In genomic region chr2:207141381-207141780, GRCh38 we compare ENCODE assay signal across 14 cellular contexts. TPM values are rescaled to one million over a fixed set of nuclear protein-coding genes. Genes with fewer than 3 reads are reported as not detected.
A peak's percentile ranks its signal among the peaks of the same experiment; 100 is the strongest.
DNase-seq lines count a peak whose midpoint lies in the region; ATAC-seq and TF ChIP-seq lines count a peak whose summit lies in the region.
"Had no signal": no experiment of that assay in that cellular context is flagged by ENCODE, and none has a peak within 500 bp of the region (broad histone marks: within the 10 kb centered on the region; RNA-seq: fewer than 3 reads in every experiment).

No MANE protein-coding gene starts in this region.

- no peaks in the 10 kb centered on the region for H3K9me3 ChIP-seq in heart right ventricle
- H3K9me3 ChIP-seq in muscle layer of duodenum (ENCODE audit: control insufficient read depth in 1 of 2, low read length in 2 of 2) = no peaks in the 10 kb centered on the region
- H3K9me3 ChIP-seq in uterus = no peaks in the 10 kb centered on the region

- ATAC-seq in heart right ventricle = no peak
- no peak for ATAC-seq in Right ventricle myocardium inferior
- no peak for ATAC-seq in activated CD8-positive, alpha-beta T cell treated with anti-CD3 and anti-CD28 coated beads, Interleukin-2, amount 10 ng/mL, durations not matched to agents 7 days and 5 days

- no peaks in the 10 kb centered on the region for H3K9me3 Mint-ChIP-seq in activated CD8-positive, alpha-beta T cell treated with anti-CD3 and anti-CD28 coated beads, Interleukin-2, amount 10 ng/mL, durations not matched to agents 7 days and 5 days (ENCODE audit: insufficient read depth)

- H3K4me3 Mint-ChIP-seq in activated CD8-positive, alpha-beta T cell treated with anti-CD3 and anti-CD28 coated beads, Interleukin-2, amount 10 ng/mL, durations not matched to agents 7 days and 5 days = no peak overlapping the region

- H3K4me1 Mint-ChIP-seq in activated CD8-positive, alpha-beta T cell treated with anti-CD3 and anti-CD28 coated beads, Interleukin-2, amount 10 ng/mL, durations not matched to agents 7 days and 5 days (ENCODE audit: low read depth) = peaks cover 55% of the 10 kb centered on the region

- CTCF ChIA-PET in activated CD8-positive, alpha-beta T cell treated with anti-CD3 and anti-CD28 coated beads, Interleukin-2, amount 10 ng/mL, durations not matched to agents 7 days and 5 days (lab: Charles Lee) = interaction anchor here (1.0 to 4.1 kb wide), 9 partner anchors 9 to 341 kb away, joined by 3 to 71 read pairs (median 9); partner anchors contain the start of gene KLF7

- H3K27ac ChIP-seq in heart right ventricle (peak overlapping the region; percentile 69 to 94 (median 88)), muscle layer of duodenum (ENCODE audit: low read length) (peak overlapping the region; percentile 91), uterus (peak overlapping the region; percentile 88 to 100)
- H3K27ac ChIP-seq: C4-2B had no signal

- TF ChIP-seq POLR2A in uterus (IDR thresholded peaks at IDR 0.05) = no peak

- WGBS in heart right ventricle, 2 donors = 42 to 53% methylated on average over 2 of the region's 2 CpGs

- intact Hi-C loops in heart right ventricle (cut with DNase I) (loop anchor here in 3 of 10 donors (5.0 to 10.0 kb wide), 3 partner anchors 44 to 57 kb away; no protein-coding TSS in a partner anchor), Right ventricle myocardium inferior (cut with DNase I) (no loop called here), uterus (cut with DNase I; ENCODE audit: low total_unique reads) (no loop called here), posterior vena cava (cut with DNase I) (no loop called here)

- no peaks in the 10 kb centered on the region for H3K27me3 ChIP-seq in heart right ventricle
- no peaks in the 10 kb centered on the region for H3K27me3 ChIP-seq in muscle layer of duodenum (ENCODE audit: low read depth, low read length)
- H3K27me3 ChIP-seq in uterus = no peaks in the 10 kb centered on the region

- DNase-seq in heart right ventricle = no peak
- no peak for DNase-seq in Right ventricle myocardium inferior (ENCODE audit: missing footprints)
- no peak for DNase-seq in activated CD8-positive, alpha-beta T cell treated with anti-CD3 and anti-CD28 coated beads, Interleukin-2, amount 10 ng/mL, durations not matched to agents 7 days and 5 days
- no peak for DNase-seq in uterus
- no peak for DNase-seq in AG08396 (ENCODE audit: low spot score)
- DNase-seq in posterior vena cava (ENCODE audit: low spot score) = no peak
- DNase-seq in NCI-H2196 treated with DMSO at 0.1 percent for 48 hours (lab: John Stamatoyannopoulos, UW; ENCODE audit: unreplicated experiment) = no peak
- DNase-seq: activated T-cell treated with anti-CD3 and anti-CD28 coated beads for 4 hours; head of caudate nucleus; NCI-H226; stimulated activated CD4-positive, alpha-beta T cell treated with anti-CD3 and anti-CD28 coated beads, Interleukin-4, amount 100 ng/mL, for 24 hours; SW 1271 had no signal

- H3K27ac Mint-ChIP-seq in activated CD8-positive, alpha-beta T cell treated with anti-CD3 and anti-CD28 coated beads, Interleukin-2, amount 10 ng/mL, durations not matched to agents 7 days and 5 days = peak overlapping the region; percentile 63

- H3K4me1 ChIP-seq in heart right ventricle = peaks cover 30 to 100% (median 98%) of the 10 kb centered on the region in 9 donors
- peaks cover 7 to 59% of the 10 kb centered on the region in 2 donors for H3K4me1 ChIP-seq in muscle layer of duodenum (ENCODE audit: control insufficient read depth in 1 of 2, insufficient read depth in 2 of 2, low read length in 2 of 2)
- peaks cover 18 to 31% of the 10 kb centered on the region in 2 donors for H3K4me1 ChIP-seq in uterus

- POLR2A ChIA-PET in activated CD8-positive, alpha-beta T cell treated with anti-CD3 and anti-CD28 coated beads, Interleukin-2, amount 10 ng/mL, durations not matched to agents 7 days and 5 days (lab: Charles Lee) = interaction anchor here (0.6 to 5.2 kb wide), 5 partner anchors 14 to 143 kb away, joined by 3 to 84 read pairs (median 9); partner anchors contain the start of gene KLF7

- H3K4me3 ChIP-seq in heart right ventricle = no peak overlapping the region
- no peak overlapping the region for H3K4me3 ChIP-seq in muscle layer of duodenum (ENCODE audit: low read depth in 1 of 2, low read length in 2 of 2)
- H3K4me3 ChIP-seq in uterus = no peak overlapping the region

- H3K36me3 ChIP-seq in heart right ventricle (peaks cover 0 to 19% (median 0%) of the 10 kb centered on the region in 9 donors), muscle layer of duodenum (ENCODE audit: control insufficient read depth in 1 of 2, insufficient read depth in 2 of 2, low read length in 2 of 2) (peaks cover 0 to 9% of the 10 kb centered on the region in 2 donors), uterus (no peaks in the 10 kb centered on the region)

- TF ChIP-seq CTCF in heart right ventricle (IDR thresholded peaks at IDR 0.05) = no peak
- no peak for TF ChIP-seq CTCF in uterus (IDR thresholded peaks at IDR 0.05)

- peaks cover 46% of the 10 kb centered on the region for H3K36me3 Mint-ChIP-seq in activated CD8-positive, alpha-beta T cell treated with anti-CD3 and anti-CD28 coated beads, Interleukin-2, amount 10 ng/mL, durations not matched to agents 7 days and 5 days (ENCODE audit: low read depth)

- peaks cover 2% of the 10 kb centered on the region for H3K27me3 Mint-ChIP-seq in activated CD8-positive, alpha-beta T cell treated with anti-CD3 and anti-CD28 coated beads, Interleukin-2, amount 10 ng/mL, durations not matched to agents 7 days and 5 days (ENCODE audit: low read depth)

RNA-seq across cellular contexts. Expression of gene KLF7, which starts 24.4 kb away (rescaled TPM):
- total RNA-seq in heart right ventricle = 10 to 100 TPM; 21.8 to 51.8 (median 30.8) TPM
- 1 to 10 TPM; 5.0 to 5.6 TPM for polyA plus RNA-seq in heart right ventricle
- 25.3 TPM for total RNA-seq in Right ventricle myocardium inferior
- total RNA-seq in activated CD8-positive, alpha-beta T cell treated with anti-CD3 and anti-CD28 coated beads, Interleukin-2, amount 10 ng/mL, durations not matched to agents 7 days and 5 days = 10 to 100 TPM; 16.5 to 19.2 TPM
- 10 to 100 TPM; 20.9 to 96.0 (median 39.4) TPM for total RNA-seq in uterus
- total RNA-seq in posterior vena cava = 10 to 100 TPM; 64.2 to 64.5 TPM
